In genomic region chr15:63830113-63830512, GRCh38 we compare ENCODE assay signal across 22 cellular contexts. TPM values are rescaled to one million over a fixed set of nuclear protein-coding genes. Genes with fewer than 3 reads are reported as not detected.
DNase-seq lines count a peak whose midpoint lies in the region; ATAC-seq, FAIRE-seq and TF ChIP-seq lines count a peak whose summit lies in the region.
"Had no signal": no experiment of that assay in that cellular context is flagged by ENCODE, and none has a peak within 500 bp of the region (broad histone marks: within the 10 kb centered on the region; RNA-seq: fewer than 3 reads in every experiment).

No MANE protein-coding gene starts in this region.

- peak overlapping the region; percentile 15 for H3K4me3 Mint-ChIP-seq in activated CD8-positive, alpha-beta memory T cell treated with anti-CD3 and anti-CD28 coated beads, Interleukin-2, amount 10 ng/mL, durations not matched to agents 7 days and 5 days
- peak overlapping the region; percentile 63 for H3K4me3 Mint-ChIP-seq in CD4-positive, alpha-beta T cell
- H3K4me3 Mint-ChIP-seq in activated B cell treated with CpG ODN at 0.5 μM for 24 hours = no peak overlapping the region

- no peak for DNase-seq in activated CD8-positive, alpha-beta memory T cell treated with anti-CD3 and anti-CD28 coated beads, Interleukin-2, amount 10 ng/mL, durations not matched to agents 7 days and 5 days
- no peak for DNase-seq in activated CD8-positive, alpha-beta memory T cell treated with anti-CD3 and anti-CD28 coated beads, Interleukin-2, amount 50 U/mL, for 4 hours
- no peak for DNase-seq in CD4-positive, alpha-beta T cell
- no peak for DNase-seq in activated B cell treated with CpG ODN at 0.5 μM for 24 hours
- DNase-seq in kidney tubule cell (ENCODE audit: low spot score) = no peak
- no peak for DNase-seq in vagina (ENCODE audit: extremely low spot score in 2 of 2)
- DNase-seq: ACHN; activated CD8-positive, alpha-beta memory T cell treated with anti-CD3 and anti-CD28 coated beads for 24 hours; activated effector memory CD4-positive, alpha-beta T cell treated with anti-CD3 and anti-CD28 coated beads, Interleukin-2, amount 50 U/mL, for 16 hours; aorta; mesenchymal stem cell; MG63; NCI-H1417; NCI-H510A treated with DMSO at 0.1 percent for 48 hours; NK-92 treated with Interleukin-12 subunit alpha and Interleukin-12 subunit beta, amount 100 ng/mL, for 24 hours; ovary; right cardiac atrium; stimulated activated CD8-positive, alpha-beta memory T cell treated with anti-CD3 and anti-CD28 coated beads, Interleukin-4, amount 100 ng/mL, for 48 hours had no signal

- no peak for ATAC-seq in activated CD8-positive, alpha-beta memory T cell treated with anti-CD3 and anti-CD28 coated beads, Interleukin-2, amount 10 ng/mL, durations not matched to agents 7 days and 5 days
- no peak for ATAC-seq in CD4-positive, alpha-beta T cell (ENCODE audit: poor library complexity)
- ATAC-seq in activated B cell treated with CpG ODN at 0.5 μM for 24 hours (ENCODE audit: low read depth) = no peak
- ATAC-seq in GM21825 (IDR thresholded peaks at IDR 0.05; ENCODE audit: unreplicated experiment) = no peak
- ATAC-seq: right cardiac atrium had no signal

- CTCF ChIA-PET in activated CD8-positive, alpha-beta memory T cell treated with anti-CD3 and anti-CD28 coated beads, Interleukin-2, amount 10 ng/mL, durations not matched to agents 7 days and 5 days (lab: Charles Lee) = interaction anchor here (0.7 to 2.0 kb wide), 5 partner anchors 61 to 263 kb away, joined by 3 to 4 read pairs (median 4); partner anchors contain the start of gene DAPK2
- CTCF ChIA-PET in CD4-positive, alpha-beta T cell (lab: Charles Lee) = interaction anchor here (1.5 kb wide), 2 partner anchors 12 to 216 kb away, joined by 3 read pairs; partner anchors contain the start of gene DAPK2
- CTCF ChIA-PET in activated B cell treated with CpG ODN at 0.5 μM for 24 hours (lab: Charles Lee) = interaction anchor here (1.4 to 2.5 kb wide), 4 partner anchors 50 to 181 kb away, joined by 3 to 9 read pairs (median 5); no protein-coding TSS in a partner anchor

- POLR2A ChIA-PET in CD4-positive, alpha-beta T cell (lab: Charles Lee) = interaction anchor here (0.7 to 2.0 kb wide), 5 partner anchors 29 to 180 kb away, joined by 3 to 8 read pairs (median 4); no protein-coding TSS in a partner anchor
- POLR2A ChIA-PET in activated B cell treated with CpG ODN at 0.5 μM for 24 hours (lab: Charles Lee) = interaction anchor here (0.6 to 1.6 kb wide), 3 partner anchors 216 to 805 kb away, joined by 3 read pairs; partner anchors contain the start of gene DAPK2

- no peak overlapping the region for H3K27ac Mint-ChIP-seq in activated CD8-positive, alpha-beta memory T cell treated with anti-CD3 and anti-CD28 coated beads, Interleukin-2, amount 10 ng/mL, durations not matched to agents 7 days and 5 days
- H3K27ac Mint-ChIP-seq in CD4-positive, alpha-beta T cell = peak overlapping the region; percentile 99
- peak overlapping the region; percentile 2 for H3K27ac Mint-ChIP-seq in activated B cell treated with CpG ODN at 0.5 μM for 24 hours

- no peak for TF ChIP-seq POLR2A in vagina (IDR thresholded peaks at IDR 0.05)

- no peak overlapping the region for H3K4me3 ChIP-seq in vagina
- H3K4me3 ChIP-seq: BLaER1 treated with 17β-estradiol and CSF1 and Interleukin-3, amounts not matched to agents 10 nM and 100 nM; MG63; ovary had no signal

- H3K9me3 ChIP-seq in CD4-positive, alpha-beta T cell (ENCODE audit: control insufficient read depth, low read length) = no peaks in the 10 kb centered on the region
- H3K9me3 ChIP-seq in vagina = no peaks in the 10 kb centered on the region
- H3K9me3 ChIP-seq: BLaER1 treated with 17β-estradiol and CSF1 and Interleukin-3, amounts not matched to agents 10 nM and 100 nM; MG63; ovary had no signal

- H3K27me3 ChIP-seq in CD4-positive, alpha-beta T cell (ENCODE audit: control insufficient read depth, insufficient read depth, low read length) = no peaks in the 10 kb centered on the region
- no peaks in the 10 kb centered on the region for H3K27me3 ChIP-seq in vagina
- H3K27me3 ChIP-seq: BLaER1 treated with 17β-estradiol and CSF1 and Interleukin-3, amounts not matched to agents 10 nM and 100 nM; MG63; ovary had no signal

- H3K9me3 Mint-ChIP-seq in activated CD8-positive, alpha-beta memory T cell treated with anti-CD3 and anti-CD28 coated beads, Interleukin-2, amount 10 ng/mL, durations not matched to agents 7 days and 5 days (ENCODE audit: low read depth) = no peaks in the 10 kb centered on the region
- no peaks in the 10 kb centered on the region for H3K9me3 Mint-ChIP-seq in CD4-positive, alpha-beta T cell
- no peaks in the 10 kb centered on the region for H3K9me3 Mint-ChIP-seq in activated B cell treated with CpG ODN at 0.5 μM for 24 hours

- intact Hi-C loops in CD4-positive, alpha-beta T cell (cut with DNase I, micrococcal nuclease) = loop anchor here (1.0 to 10.0 kb wide), 6 partner anchors 62 to 332 kb away; partner anchors contain the start of genes CIAO2A (in 1 of the 2), PPIB (in 1 of the 2) and SNX1 (in 1 of the 2)
- intact Hi-C loops in activated B cell treated with CpG ODN at 0.5 μM for 24 hours (cut with micrococcal nuclease) = loop anchor here (5.0 kb wide), 3 partner anchors 157 to 322 kb away; partner anchors contain the start of genes DAPK2 and SNX22
- intact Hi-C loops in vagina (cut with DNase I) = no loop called here

- TF ChIP-seq CTCF in CD4-positive, alpha-beta T cell (IDR thresholded peaks at IDR 0.05) = no peak
- TF ChIP-seq CTCF in activated B cell treated with CpG ODN at 0.5 μM for 24 hours (IDR thresholded peaks at IDR 0.05) = no peak
- no peak for TF ChIP-seq CTCF in vagina (IDR thresholded peaks at IDR 0.05)

- H3K27ac ChIP-seq in CD4-positive, alpha-beta T cell (ENCODE audit: low read depth, low read length) = no peak overlapping the region
- H3K27ac ChIP-seq in vagina = no peak overlapping the region
- H3K27ac ChIP-seq: BLaER1 treated with 17β-estradiol and CSF1 and Interleukin-3, amounts not matched to agents 10 nM and 100 nM; ovary had no signal

- peaks cover 60% of the 10 kb centered on the region for H3K4me1 Mint-ChIP-seq in activated CD8-positive, alpha-beta memory T cell treated with anti-CD3 and anti-CD28 coated beads, Interleukin-2, amount 10 ng/mL, durations not matched to agents 7 days and 5 days
- H3K4me1 Mint-ChIP-seq in CD4-positive, alpha-beta T cell (ENCODE audit: low read depth) = peaks cover 89% of the 10 kb centered on the region
- peaks cover 66% of the 10 kb centered on the region for H3K4me1 Mint-ChIP-seq in activated B cell treated with CpG ODN at 0.5 μM for 24 hours

- peak; percentile 31 for FAIRE-seq in endometrium (lab: Jason Lieb, UNC)
- FAIRE-seq: urothelium cell line had no signal

- peaks cover 5% of the 10 kb centered on the region for H3K36me3 Mint-ChIP-seq in activated CD8-positive, alpha-beta memory T cell treated with anti-CD3 and anti-CD28 coated beads, Interleukin-2, amount 10 ng/mL, durations not matched to agents 7 days and 5 days
- peaks cover 40% of the 10 kb centered on the region for H3K36me3 Mint-ChIP-seq in CD4-positive, alpha-beta T cell (ENCODE audit: low read depth)
- H3K36me3 Mint-ChIP-seq in activated B cell treated with CpG ODN at 0.5 μM for 24 hours (ENCODE audit: low read depth) = peaks cover 15% of the 10 kb centered on the region

- H3K36me3 ChIP-seq in vagina = no peaks in the 10 kb centered on the region
- H3K36me3 ChIP-seq: ovary had no signal

- peaks cover 62% of the 10 kb centered on the region for H3K4me1 ChIP-seq in vagina

- no peaks in the 10 kb centered on the region for H3K27me3 Mint-ChIP-seq in activated CD8-positive, alpha-beta memory T cell treated with anti-CD3 and anti-CD28 coated beads, Interleukin-2, amount 10 ng/mL, durations not matched to agents 7 days and 5 days
- no peaks in the 10 kb centered on the region for H3K27me3 Mint-ChIP-seq in CD4-positive, alpha-beta T cell
- no peaks in the 10 kb centered on the region for H3K27me3 Mint-ChIP-seq in activated B cell treated with CpG ODN at 0.5 μM for 24 hours

RNA-seq across cellular contexts. Expression of gene HERC1, which starts 3.6 kb away (rescaled TPM):
- 100 to 1,000 TPM in 1 of 2 experiments, 10 to 100 TPM in 1; 84.4 to 105 TPM for total RNA-seq in activated CD8-positive, alpha-beta memory T cell treated with anti-CD3 and anti-CD28 coated beads, Interleukin-2, amount 10 ng/mL, durations not matched to agents 7 days and 5 days
- 100 to 1,000 TPM; 400 to 406 TPM for total RNA-seq in CD4-positive, alpha-beta T cell
- total RNA-seq in activated B cell treated with CpG ODN at 0.5 μM for 24 hours = 191 and 201 TPM in 2 replicates
- total RNA-seq in vagina = 99.4 TPM
